1 cellular context compared by ENCODE assay signal in genomic region chr12:93441617-93442410, GRCh38.
TF ChIP-seq lines count a peak whose summit lies in the region.

UBE2N (minus strand) TSS chr12:93441947; CDS start chr12:93441884, 63 bp downstream.

TF ChIP-seq in SK-N-SH, 30 proteins besides CTCF, POLR2A, EP300 and RAD21 (continued from another document):
- TF ChIP-seq TAF1 (IDR thresholded peaks at IDR 0.05; ENCODE audit: borderline replicate concordance, low read depth, low read length) (peak; percentile 73), GATA2 (CRISPR knock-in tag; IDR thresholded peaks at IDR 0.05) (no peak), EZH2phosphoT487 (IDR thresholded peaks at IDR 0.05; ENCODE audit: borderline replicate concordance, low read depth) (no peak), SMC3 (IDR thresholded peaks at IDR 0.05; ENCODE audit: low read depth, low read length) (no peak), POLR2AphosphoS5 (IDR thresholded peaks at IDR 0.05; ENCODE audit: low read depth, low read length) (peak; percentile 41; the same call in 1 of the 2 replicates), RXRA (IDR thresholded peaks at IDR 0.05; ENCODE audit: borderline replicate concordance, low read depth) (no peak), IRF3 (IDR thresholded peaks at IDR 0.05; ENCODE audit: low read depth, low read length) (no peak), SIN3A (IDR thresholded peaks at IDR 0.05; ENCODE audit: borderline replicate concordance, low read depth, low read length) (0 out of 2 replicates have a peak, but pooled peaks have one; percentile 20), MAX (IDR thresholded peaks at IDR 0.05; ENCODE audit: low read depth) (peak; percentile 55)
